ENCODE assay signal across 14 cellular contexts in the genomic region with DNA sequence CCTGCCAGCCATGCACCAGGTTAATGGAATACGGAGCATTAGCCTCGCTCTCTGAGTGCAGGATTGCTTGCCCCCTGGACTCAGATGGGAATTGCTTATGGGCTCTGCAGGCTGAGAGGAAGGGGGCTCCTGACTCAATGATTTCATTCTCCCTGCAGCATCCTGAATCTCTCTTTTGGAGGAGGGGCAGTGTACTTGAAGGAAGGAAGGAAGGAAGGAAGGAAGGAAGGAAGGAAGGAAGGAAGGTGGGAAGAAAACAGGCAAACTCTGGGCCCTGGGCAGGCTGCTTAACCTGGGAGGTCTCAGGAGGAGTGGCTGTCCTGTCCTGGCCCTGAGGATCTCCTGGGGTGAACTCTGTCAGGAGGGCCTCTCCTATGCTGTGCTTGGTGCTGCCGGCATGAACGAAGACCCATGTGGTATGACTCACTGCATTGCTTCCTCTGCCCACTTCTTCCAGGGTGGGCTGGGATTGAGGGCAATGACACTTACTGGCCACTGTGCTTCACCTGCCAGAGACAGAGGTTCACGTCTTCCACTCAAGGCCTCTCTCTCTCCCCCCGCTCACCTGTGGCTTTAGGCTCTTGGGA.
DNase-seq lines count a peak whose midpoint lies in the region; ATAC-seq and TF ChIP-seq lines count a peak whose summit lies in the region.
"Had no signal": no experiment of that assay in that cellular context is flagged by ENCODE, and none has a peak within 500 bp of the region (broad histone marks: within the 10 kb centered on the region; RNA-seq: fewer than 3 reads in every experiment).

No MANE protein-coding gene starts in this region.

- no peak overlapping the region for H3K27ac ChIP-seq in BLaER1 treated with 17β-estradiol and CSF1 and Interleukin-3, amounts not matched to agents 10 nM and 100 nM
- H3K27ac ChIP-seq in coronary artery (no peak overlapping the region), upper lobe of right lung (no peak overlapping the region)
- H3K27ac ChIP-seq: C4-2B, GM23248 had no signal

- no peaks in the 10 kb centered on the region for H4K20me1 ChIP-seq in BLaER1 treated with 17β-estradiol and CSF1 and Interleukin-3, amounts not matched to agents 10 nM and 100 nM

- TF ChIP-seq CTCF in coronary artery (IDR thresholded peaks at IDR 0.05) (no peak), neural crest cell (conservative IDR thresholded peaks at IDR 0.05) (no peak), upper lobe of right lung (IDR thresholded peaks at IDR 0.05) (no peak), natural killer cell (IDR thresholded peaks at IDR 0.05) (no peak)

- peaks cover 28% of the 10 kb centered on the region for H3K27me3 Mint-ChIP-seq in neural crest cell (ENCODE audit: low read depth)
- peaks cover 24 to 26% of the 10 kb centered on the region in 2 donors for H3K27me3 Mint-ChIP-seq in natural killer cell (ENCODE audit: low read depth in 2 of 2)

- ATAC-seq in upper lobe of right lung (peak; percentile 15), natural killer cell (no peak)
- ATAC-seq: GM12878 had no signal

- peaks cover 0 to 9% (median 5%) of the 10 kb centered on the region in 11 experiments; a peak in 8 of 22 replicates for H3K9me3 ChIP-seq in BLaER1 treated with 17β-estradiol and CSF1 and Interleukin-3, amounts not matched to agents 10 nM and 100 nM (replicated peaks in 1 of 11)
- no peaks in the 10 kb centered on the region for H3K9me3 ChIP-seq in upper lobe of right lung

- no peak overlapping the region for H3K9ac ChIP-seq in BLaER1 treated with 17β-estradiol and CSF1 and Interleukin-3, amounts not matched to agents 10 nM and 100 nM
- H3K9ac ChIP-seq: GM23248 had no signal

- peaks cover 0 to 2% (median 0%) of the 10 kb centered on the region in 11 experiments; a peak in 1 of 22 replicates for H3K27me3 ChIP-seq in BLaER1 treated with 17β-estradiol and CSF1 and Interleukin-3, amounts not matched to agents 10 nM and 100 nM
- H3K27me3 ChIP-seq in upper lobe of right lung = peaks cover 19% of the 10 kb centered on the region

- H3K4me3 ChIP-seq in BLaER1 treated with 17β-estradiol and CSF1 and Interleukin-3, amounts not matched to agents 10 nM and 100 nM = no peak overlapping the region
- H3K4me3 ChIP-seq in coronary artery (no peak overlapping the region), upper lobe of right lung (no peak overlapping the region)
- H3K4me3 ChIP-seq: GM12878, GM23248 had no signal

- no peak overlapping the region for H3K4me3 Mint-ChIP-seq in neural crest cell
- no peak overlapping the region for H3K4me3 Mint-ChIP-seq in natural killer cell
- H3K4me3 Mint-ChIP-seq: CD4-positive, alpha-beta memory T cell had no signal

- H3K4me2 ChIP-seq in BLaER1 treated with 17β-estradiol and CSF1 and Interleukin-3, amounts not matched to agents 10 nM and 100 nM = peak overlapping the region; percentile 10 to 65 (median 46); a peak in 20 of 22 replicates

- H3K4me1 ChIP-seq in BLaER1 treated with 17β-estradiol and CSF1 and Interleukin-3, amounts not matched to agents 10 nM and 100 nM = peaks cover 23 to 50% (median 38%) of the 10 kb centered on the region in 10 experiments
- no peaks in the 10 kb centered on the region for H3K4me1 ChIP-seq in upper lobe of right lung

- intact Hi-C loops in upper lobe of right lung (cut with DNase I) (no loop called here), natural killer cell (cut with micrococcal nuclease) (no loop called here)

- peak overlapping the region; percentile 36 for H3K27ac Mint-ChIP-seq in neural crest cell (ENCODE audit: unreplicated experiment)
- H3K27ac Mint-ChIP-seq in natural killer cell = no peak overlapping the region

- H3K36me3 Mint-ChIP-seq in neural crest cell (ENCODE audit: low read depth) = no peaks in the 10 kb centered on the region
- no peaks in the 10 kb centered on the region for H3K36me3 Mint-ChIP-seq in natural killer cell
- H3K36me3 Mint-ChIP-seq: CD4-positive, alpha-beta memory T cell had no signal

- DNase-seq in coronary artery (ENCODE audit: low spot score) = peak; percentile 29
- DNase-seq in neural crest cell (ENCODE audit: low read depth, low spot score) = no peak
- no peak for DNase-seq in upper lobe of right lung
- no peak for DNase-seq in NCI-H1930 (lab: John Stamatoyannopoulos, UW)
- no peak for DNase-seq in natural killer cell
- DNase-seq in GM19238 (ENCODE audit: insufficient read length, low spot score) = no peak
- DNase-seq: 8988T; CD4-positive, alpha-beta memory T cell; DMS79; GM23248; IMR-90 had no signal

- peaks cover 4% of the 10 kb centered on the region for H3K4me1 Mint-ChIP-seq in neural crest cell
- no peaks in the 10 kb centered on the region for H3K4me1 Mint-ChIP-seq in natural killer cell
- H3K4me1 Mint-ChIP-seq: CD4-positive, alpha-beta memory T cell had no signal

- H3K36me3 ChIP-seq in BLaER1 treated with 17β-estradiol and CSF1 and Interleukin-3, amounts not matched to agents 10 nM and 100 nM = no peaks in the 10 kb centered on the region
- no peaks in the 10 kb centered on the region for H3K36me3 ChIP-seq in upper lobe of right lung

- H3K9me3 Mint-ChIP-seq in neural crest cell = no peaks in the 10 kb centered on the region
- H3K9me3 Mint-ChIP-seq in natural killer cell = peaks cover 0 to 2% of the 10 kb centered on the region in 2 donors
